ENCODE assay signal across 7 cellular contexts in the genomic region with DNA sequence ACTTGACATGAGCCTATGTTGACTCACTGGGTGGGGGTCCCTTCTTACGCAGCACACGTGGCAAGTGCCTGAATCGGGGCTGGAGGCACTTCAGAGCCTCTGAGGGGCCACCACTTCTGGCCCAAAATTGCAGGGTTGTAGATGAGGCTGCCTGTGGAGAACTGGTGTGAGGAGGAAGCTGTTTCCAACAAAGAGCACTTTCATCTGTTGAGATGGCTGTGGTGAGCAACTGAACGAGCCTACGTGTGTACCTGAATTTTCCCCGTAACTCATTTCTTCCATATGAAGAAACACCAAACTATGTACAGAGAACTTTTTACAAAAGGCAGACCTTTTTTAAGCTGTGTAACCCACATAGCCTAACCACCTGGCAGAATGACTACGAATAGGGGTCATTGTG.
DNase-seq lines count a peak whose midpoint lies in the region; ATAC-seq, FAIRE-seq and TF ChIP-seq lines count a peak whose summit lies in the region.
"Not testable (repeated sequence)": the region's sequence is repeated elsewhere in the genome, so short reads cannot be mapped to it uniquely, and the experiment has no call there.

No MANE protein-coding gene starts in this region.

- BruUV-seq in HepG2 (replicated peaks; lab: Mats Ljungman, UMichigan) = not testable (repeated sequence)

- H4K20me1 ChIP-seq in DND-41 (ENCODE audit: insufficient read depth, low read length); HepG2 (ENCODE audit: insufficient read depth, low read length): not testable (repeated sequence)

- H3K4me2 ChIP-seq in DND-41 (ENCODE audit: insufficient read depth, low read length) = peak overlapping the region; percentile 95; the same call in 1 of the 2 replicates
- 0 out of 2 replicates have a peak overlapping the region, but pooled peaks have one; percentile 62 for H3K4me2 ChIP-seq in HepG2 (ENCODE audit: low read depth, low read length)

- in situ Hi-C loops in HepG2 (cut with HindIII; ENCODE audit: extremely low pct_ligation_motif_present, low pct_unique_long_range_greater_than_20kb) = not testable (repeated sequence)

- ATAC-seq in DND-41 (ENCODE audit: insufficient read depth, low read depth); HepG2: not testable (repeated sequence)
- ATAC-seq in activated T-cell treated with anti-CD3 and anti-CD28 coated beads, Interleukin-2, amount 50 U/mL, for 4 hours = peak; percentile 8 to 18

- H3K9ac ChIP-seq in DND-41 (ENCODE audit: low read depth, low read length) = peak overlapping the region; percentile 92; the same call in 1 of the 2 replicates
- not testable (repeated sequence) for H3K9ac ChIP-seq in HepG2 (ENCODE audit: insufficient read depth, low read depth, low read length)

- not testable (repeated sequence) for H3K9me3 ChIP-seq in DND-41 (ENCODE audit: insufficient read depth, low read length, severe bottlenecking); HepG2 (ENCODE audit: low read length)

- TF ChIP-seq RAD21 in HepG2 (CRISPR knock-in tag; IDR thresholded peaks at IDR 0.05) = not testable (repeated sequence)

- peaks cover 12% of the 10 kb centered on the region for H3K4me1 Mint-ChIP-seq in T-helper 2 cell treated with Interferon-gamma antibody and Interleukin-4, amounts not matched to agents 5 μg/mL and 100 μg/mL, for 36 hours (ENCODE audit: low read depth)
- peaks cover 15% of the 10 kb centered on the region for H3K4me1 Mint-ChIP-seq in activated T-cell treated with anti-CD3 and anti-CD28 coated beads, Interleukin-2, amount 50 U/mL, for 4 hours (ENCODE audit: low read depth)
- not testable (repeated sequence) for H3K4me1 Mint-ChIP-seq in activated naive CD8-positive, alpha-beta T cell treated with anti-CD3 and anti-CD28 coated beads for 36 hours
- peaks cover 11% of the 10 kb centered on the region for H3K4me1 Mint-ChIP-seq in nephron progenitor cell
- H3K4me1 Mint-ChIP-seq in stimulated activated naive CD8-positive, alpha-beta T cell treated with anti-CD3 and anti-CD28 coated beads, Interleukin-15, Interleukin-2, amounts not matched to agents 100 ng/mL and 50 ng/mL, for 24 hours (ENCODE audit: low read depth) = peaks cover 24% of the 10 kb centered on the region

- H3K9me3 Mint-ChIP-seq in T-helper 2 cell treated with Interferon-gamma antibody and Interleukin-4, amounts not matched to agents 5 μg/mL and 100 μg/mL, for 36 hours; activated T-cell treated with anti-CD3 and anti-CD28 coated beads, Interleukin-2, amount 50 U/mL, for 4 hours; activated naive CD8-positive, alpha-beta T cell treated with anti-CD3 and anti-CD28 coated beads for 36 hours; nephron progenitor cell; stimulated activated naive CD8-positive, alpha-beta T cell treated with anti-CD3 and anti-CD28 coated beads, Interleukin-15, Interleukin-2, amounts not matched to agents 100 ng/mL and 50 ng/mL, for 24 hours: not testable (repeated sequence)

- peaks cover 21% of the 10 kb centered on the region; the same call in 1 of the 2 replicates for H3K4me1 ChIP-seq in DND-41 (ENCODE audit: insufficient read depth, low read length)
- not testable (repeated sequence) for H3K4me1 ChIP-seq in HepG2 (ENCODE audit: insufficient read depth, low read length)

- H3K4me3 Mint-ChIP-seq in T-helper 2 cell treated with Interferon-gamma antibody and Interleukin-4, amounts not matched to agents 5 μg/mL and 100 μg/mL, for 36 hours = peak overlapping the region; percentile 26
- H3K4me3 Mint-ChIP-seq in activated T-cell treated with anti-CD3 and anti-CD28 coated beads, Interleukin-2, amount 50 U/mL, for 4 hours = not testable (repeated sequence)
- peak overlapping the region; percentile 37 for H3K4me3 Mint-ChIP-seq in activated naive CD8-positive, alpha-beta T cell treated with anti-CD3 and anti-CD28 coated beads for 36 hours
- peak overlapping the region; percentile 38 for H3K4me3 Mint-ChIP-seq in nephron progenitor cell
- H3K4me3 Mint-ChIP-seq in stimulated activated naive CD8-positive, alpha-beta T cell treated with anti-CD3 and anti-CD28 coated beads, Interleukin-15, Interleukin-2, amounts not matched to agents 100 ng/mL and 50 ng/mL, for 24 hours = peak overlapping the region; percentile 97

- H3K36me3 ChIP-seq in DND-41 (ENCODE audit: insufficient read depth, low read length) = peaks cover 23% of the 10 kb centered on the region
- peaks cover 13 to 19% of the 10 kb centered on the region in 2 experiments for H3K36me3 ChIP-seq in HepG2 (replicated peaks in 1 of 2; ENCODE audit: control insufficient read depth in 1 of 2, insufficient read depth in 2 of 2, low read length in 2 of 2)

- POLR2A ChIA-PET in HepG2 (lab: Yijun Ruan, JAX) = not testable (repeated sequence)

- not testable (repeated sequence) for TF ChIP-seq POLR2A in HepG2 (IDR thresholded peaks at IDR 0.05; ENCODE audit: insufficient read depth in 1 of 2, low read depth in 2 of 2, low read length in 2 of 2)

- not testable (repeated sequence) for H3K27me3 Mint-ChIP-seq in T-helper 2 cell treated with Interferon-gamma antibody and Interleukin-4, amounts not matched to agents 5 μg/mL and 100 μg/mL, for 36 hours (ENCODE audit: low read depth); activated T-cell treated with anti-CD3 and anti-CD28 coated beads, Interleukin-2, amount 50 U/mL, for 4 hours (ENCODE audit: low read depth); activated naive CD8-positive, alpha-beta T cell treated with anti-CD3 and anti-CD28 coated beads for 36 hours; nephron progenitor cell (ENCODE audit: low read depth, poor library complexity); stimulated activated naive CD8-positive, alpha-beta T cell treated with anti-CD3 and anti-CD28 coated beads, Interleukin-15, Interleukin-2, amounts not matched to agents 100 ng/mL and 50 ng/mL, for 24 hours

- not testable (repeated sequence) for H3K27ac ChIP-seq in DND-41 (ENCODE audit: low read length); HepG2 (ENCODE audit: extremely low read length, insufficient read depth, low read length)

- 93% methylated on average over 6 of the region's 7 CpGs for WGBS in HepG2 (ENCODE audit: low lambda C conversion rate)

- not testable (repeated sequence) for DNase-seq in DND-41; T-helper 2 cell treated with Interferon-gamma antibody and Interleukin-4, amounts not matched to agents 5 μg/mL and 100 μg/mL, for 36 hours (ENCODE audit: low spot score); activated T-cell treated with anti-CD3 and anti-CD28 coated beads, Interleukin-2, amount 50 U/mL, for 4 hours; activated naive CD8-positive, alpha-beta T cell treated with anti-CD3 and anti-CD28 coated beads for 36 hours; HepG2 (ENCODE audit: low spot score); nephron progenitor cell

- not testable (repeated sequence) for H3K27ac Mint-ChIP-seq in T-helper 2 cell treated with Interferon-gamma antibody and Interleukin-4, amounts not matched to agents 5 μg/mL and 100 μg/mL, for 36 hours; nephron progenitor cell
- H3K27ac Mint-ChIP-seq in activated naive CD8-positive, alpha-beta T cell treated with anti-CD3 and anti-CD28 coated beads for 36 hours = peak overlapping the region; percentile 71
- peak overlapping the region; percentile 91 for H3K27ac Mint-ChIP-seq in stimulated activated naive CD8-positive, alpha-beta T cell treated with anti-CD3 and anti-CD28 coated beads, Interleukin-15, Interleukin-2, amounts not matched to agents 100 ng/mL and 50 ng/mL, for 24 hours

- H3K36me3 Mint-ChIP-seq in T-helper 2 cell treated with Interferon-gamma antibody and Interleukin-4, amounts not matched to agents 5 μg/mL and 100 μg/mL, for 36 hours (ENCODE audit: low read depth); activated naive CD8-positive, alpha-beta T cell treated with anti-CD3 and anti-CD28 coated beads for 36 hours; nephron progenitor cell (ENCODE audit: low read depth); stimulated activated naive CD8-positive, alpha-beta T cell treated with anti-CD3 and anti-CD28 coated beads, Interleukin-15, Interleukin-2, amounts not matched to agents 100 ng/mL and 50 ng/mL, for 24 hours (ENCODE audit: low read depth): not testable (repeated sequence)
- peaks cover 10% of the 10 kb centered on the region for H3K36me3 Mint-ChIP-seq in activated T-cell treated with anti-CD3 and anti-CD28 coated beads, Interleukin-2, amount 50 U/mL, for 4 hours (ENCODE audit: insufficient read depth)

- CTCF ChIA-PET in HepG2 (lab: Yijun Ruan, JAX; ENCODE audit: low intra/inter-chr PET ratio, low total read pairs) = not testable (repeated sequence)

- H3K4me3 ChIP-seq in DND-41 (ENCODE audit: low read depth in 1 of 2, low read length in 2 of 2); HepG2 (replicated peaks in 1 of 3; ENCODE audit: insufficient read depth in 1 of 3, low read depth in 2 of 3, low read length in 3 of 3): not testable (repeated sequence)

- intact Hi-C loops in HepG2 (cut with micrococcal nuclease; ENCODE audit: unreplicated experiment) = not testable (repeated sequence)

- H2AFZ ChIP-seq in DND-41 (ENCODE audit: low read depth, low read length) = peak overlapping the region; percentile 93; the same call in 1 of the 2 replicates
- not testable (repeated sequence) for H2AFZ ChIP-seq in HepG2 (ENCODE audit: low read length)

- H3K79me2 ChIP-seq in DND-41 (ENCODE audit: insufficient read depth, low read length) (peaks cover 25% of the 10 kb centered on the region), HepG2 (ENCODE audit: insufficient read depth, low read length) (peaks cover 18% of the 10 kb centered on the region)

- H3K27me3 ChIP-seq in DND-41 (ENCODE audit: insufficient read depth, low read length, poor library complexity); HepG2 (ENCODE audit: control insufficient read depth in 1 of 2, insufficient read depth in 2 of 2, low read length in 2 of 2): not testable (repeated sequence)

- not testable (repeated sequence) for FAIRE-seq in HepG2 (lab: Jason Lieb, UNC)

- TF ChIP-seq EP300 in HepG2 (IDR thresholded peaks at IDR 0.05; ENCODE audit: low read depth in 2 of 2, low read length in 2 of 2); HepG2 (CRISPR knock-in tag; IDR thresholded peaks at IDR 0.05; ENCODE audit: borderline replicate concordance): not testable (repeated sequence)

- not testable (repeated sequence) for TF ChIP-seq CTCF in DND-41 (IDR thresholded peaks at IDR 0.05; ENCODE audit: borderline replicate concordance, extremely low read depth, low read length, poor library complexity, severe bottlenecking); HepG2 (CRISPR knock-in tag; IDR thresholded peaks at IDR 0.05); nephron progenitor cell (IDR thresholded peaks at IDR 0.05)
